1 cellular context compared by ENCODE assay signal in the genomic region with DNA sequence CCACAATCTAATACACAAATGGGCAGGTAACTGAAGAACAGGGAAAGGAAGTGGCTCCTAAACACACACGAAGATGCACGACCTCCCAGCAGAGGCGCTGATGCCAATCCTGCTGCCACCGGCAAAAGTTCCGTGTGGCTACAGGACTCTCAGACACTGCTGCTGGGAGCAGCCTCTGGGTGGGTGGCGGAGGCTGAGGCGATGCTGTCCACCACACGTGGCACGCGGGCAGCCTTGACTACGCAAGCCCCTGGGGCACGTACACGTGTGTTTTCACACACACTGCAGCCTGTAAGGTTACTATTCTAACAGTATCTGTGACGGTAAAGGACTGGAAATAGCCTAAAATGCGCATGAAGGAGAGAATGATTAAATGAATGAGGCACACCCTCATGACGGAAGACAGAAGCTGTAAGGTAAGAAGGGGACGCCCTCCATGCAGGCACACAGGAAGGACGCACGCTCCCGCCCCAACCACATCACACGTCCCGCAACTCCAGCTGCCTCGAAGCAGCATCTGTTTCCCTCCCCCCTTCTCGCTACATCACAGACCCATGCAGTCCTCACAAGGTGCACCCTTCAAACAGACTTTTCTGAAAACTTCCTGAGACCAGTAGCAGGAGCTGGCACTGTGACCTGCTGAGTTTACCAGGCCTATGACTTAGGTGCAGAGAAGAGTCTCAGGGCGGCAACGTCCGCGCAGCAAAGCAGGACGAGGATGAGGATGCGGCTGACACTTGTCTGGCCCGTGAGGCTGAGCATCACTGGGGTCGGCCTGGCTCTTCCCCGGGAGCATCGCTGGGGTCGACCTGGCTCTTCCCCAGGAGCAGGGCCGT.
TF ChIP-seq lines count a peak whose summit lies in the region.

No MANE protein-coding gene starts in this region.

TF ChIP-seq in HepG2, 621 proteins besides CTCF, POLR2A, EP300 and RAD21 (continued from another document):
- TF ChIP-seq, protein P1, sequence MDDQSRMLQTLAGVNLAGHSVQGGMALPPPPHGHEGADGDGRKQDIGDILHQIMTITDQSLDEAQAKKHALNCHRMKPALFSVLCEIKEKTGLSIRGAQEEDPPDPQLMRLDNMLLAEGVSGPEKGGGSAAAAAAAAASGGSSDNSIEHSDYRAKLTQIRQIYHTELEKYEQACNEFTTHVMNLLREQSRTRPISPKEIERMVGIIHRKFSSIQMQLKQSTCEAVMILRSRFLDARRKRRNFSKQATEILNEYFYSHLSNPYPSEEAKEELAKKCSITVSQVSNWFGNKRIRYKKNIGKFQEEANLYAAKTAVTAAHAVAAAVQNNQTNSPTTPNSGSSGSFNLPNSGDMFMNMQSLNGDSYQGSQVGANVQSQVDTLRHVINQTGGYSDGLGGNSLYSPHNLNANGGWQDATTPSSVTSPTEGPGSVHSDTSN (CRISPR knock-in tag; IDR thresholded peaks at IDR 0.05; ENCODE audit: borderline replicate concordance): no peak
- TF ChIP-seq ZMYM2 (CRISPR knock-in tag; IDR thresholded peaks at IDR 0.05) (no peak), CREM (IDR thresholded peaks at IDR 0.05) (no peak), CREM (CRISPR knock-in tag; IDR thresholded peaks at IDR 0.05) (no peak), HNF4G (IDR thresholded peaks at IDR 0.05; ENCODE audit: borderline replicate concordance, low read depth, low read length) (no peak), HNF4G (CRISPR knock-in tag; IDR thresholded peaks at IDR 0.05; ENCODE audit: borderline replicate concordance, low read depth) (no peak)
TF ChIP-seq in HepG2: peak in this region for 0.
